ENCODE assay signal across 20 cellular contexts in the genomic region with DNA sequence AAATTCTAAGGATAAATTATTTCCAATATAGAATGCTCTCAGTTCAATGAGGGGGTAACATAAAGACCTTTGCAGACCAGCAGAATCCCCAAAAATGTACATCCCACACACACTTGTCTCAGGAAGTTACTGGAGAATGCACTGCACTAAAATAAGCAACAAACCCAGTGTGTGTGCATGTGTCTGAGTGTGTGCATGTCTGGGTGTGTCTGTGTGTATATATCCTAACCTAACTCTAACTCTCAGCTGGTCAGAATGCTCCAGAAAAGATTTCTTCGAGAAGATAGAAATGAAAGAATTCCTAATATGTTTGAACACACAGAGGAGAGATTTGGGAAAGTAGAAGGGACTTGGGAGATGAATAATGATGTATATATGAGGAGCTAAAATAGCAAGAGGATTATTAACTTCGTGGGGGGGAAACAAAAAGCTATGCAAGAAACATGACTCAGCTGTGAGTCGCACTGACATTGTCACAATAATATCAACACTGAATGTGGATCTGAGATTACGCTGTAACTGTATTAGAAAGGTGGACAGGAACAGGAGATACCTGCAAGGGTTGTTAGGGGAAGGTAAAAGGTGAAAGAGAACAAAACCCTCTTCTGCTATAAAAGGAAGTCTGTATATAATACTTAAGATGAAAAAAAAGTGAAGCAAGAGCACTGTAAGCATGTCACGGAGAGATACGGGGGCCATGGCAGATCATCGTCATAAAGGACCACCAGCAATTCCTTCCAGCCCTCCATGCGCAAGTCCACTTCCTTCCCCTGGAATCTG. TPM values are rescaled to one million over a fixed set of nuclear protein-coding genes. Genes with fewer than 3 reads are reported as not detected.
DNase-seq lines count a peak whose midpoint lies in the region; FAIRE-seq and TF ChIP-seq lines count a peak whose summit lies in the region.
"Had no signal": no experiment of that assay in that cellular context is flagged by ENCODE, and none has a peak within 500 bp of the region (broad histone marks: within the 10 kb centered on the region; RNA-seq: fewer than 3 reads in every experiment).

No MANE protein-coding gene starts in this region.

- intact Hi-C loops in endothelial cell of umbilical vein (cut with micrococcal nuclease): no loop called here

- H3K27ac ChIP-seq in endothelial cell of umbilical vein (ENCODE audit: insufficient read depth, low read depth, low read length): no peak overlapping the region
- H3K27ac ChIP-seq: vagina had no signal

- H3K36me3 ChIP-seq in endothelial cell of umbilical vein (ENCODE audit: control insufficient read depth in 2 of 2, extremely low read depth in 1 of 2, insufficient read depth in 2 of 2, low read length in 2 of 2): no peaks in the 10 kb centered on the region
- H3K36me3 ChIP-seq: vagina had no signal

- peak overlapping the region; percentile 60 for H2AFZ ChIP-seq in endothelial cell of umbilical vein (ENCODE audit: low read depth, low read length)

- no peak overlapping the region for H3K4me3 ChIP-seq in endothelial cell of umbilical vein (replicated peaks in 1 of 3; ENCODE audit: insufficient read depth in 1 of 3, low read depth in 1 of 3, low read length in 3 of 3)
- H3K4me3 ChIP-seq: vagina had no signal

- H3K4me3 Mint-ChIP-seq in nephron progenitor cell: peak overlapping the region; percentile 1
- H3K4me3 Mint-ChIP-seq: activated CD4-positive, alpha-beta memory T cell treated with anti-CD3 and anti-CD28 coated beads, Interleukin-2, amount 10 ng/mL, durations not matched to agents 7 days and 5 days; CD4-positive, CD25-positive, alpha-beta regulatory T cell; naive thymus-derived CD8-positive, alpha-beta T cell; stimulated activated naive B cell treated with anti-CD40 and anti-IgM and Interleukin-4, amounts not matched to agents 10 μg/mL and 1 μg/mL and 100 μg/mL, for 72 hours had no signal

- no peak for TF ChIP-seq CTCF in endothelial cell of umbilical vein (IDR thresholded peaks at IDR 0.05; ENCODE audit: extremely low read depth in 1 of 2, insufficient read depth in 1 of 2, low read depth in 1 of 2, low read length in 2 of 2)
- TF ChIP-seq CTCF in nephron progenitor cell (IDR thresholded peaks at IDR 0.05): no peak

- peaks cover 45% of the 10 kb centered on the region for H3K36me3 Mint-ChIP-seq in nephron progenitor cell (ENCODE audit: low read depth)
- H3K36me3 Mint-ChIP-seq: CD4-positive, CD25-positive, alpha-beta regulatory T cell had no signal

- BruUV-seq in endothelial cell of umbilical vein (replicated peaks; lab: Mats Ljungman, UMichigan): no TSS peak

- H3K9ac ChIP-seq in endothelial cell of umbilical vein (replicated peaks; ENCODE audit: extremely low read depth, insufficient read depth, low read length): no peak overlapping the region

- no peaks in the 10 kb centered on the region for H3K27me3 ChIP-seq in endothelial cell of umbilical vein (ENCODE audit: control insufficient read depth in 2 of 2, insufficient read depth in 2 of 2, low read length in 2 of 2)
- H3K27me3 ChIP-seq: vagina had no signal

- no peaks in the 10 kb centered on the region for H3K9me3 ChIP-seq in endothelial cell of umbilical vein (replicated peaks; ENCODE audit: control insufficient read depth, insufficient read depth, low read length)
- H3K9me3 ChIP-seq: vagina had no signal

- H3K4me1 Mint-ChIP-seq in nephron progenitor cell: peaks cover 52% of the 10 kb centered on the region
- H3K4me1 Mint-ChIP-seq: activated CD4-positive, alpha-beta memory T cell treated with anti-CD3 and anti-CD28 coated beads, Interleukin-2, amount 10 ng/mL, durations not matched to agents 7 days and 5 days; CD4-positive, CD25-positive, alpha-beta regulatory T cell; naive thymus-derived CD8-positive, alpha-beta T cell; stimulated activated naive B cell treated with anti-CD40 and anti-IgM and Interleukin-4, amounts not matched to agents 10 μg/mL and 1 μg/mL and 100 μg/mL, for 72 hours had no signal

- CTCF ChIA-PET in endothelial cell of umbilical vein (lab: Charles Lee): interaction anchor here (1.0 to 1.6 kb wide), 3 partner anchors 10 to 65 kb away, joined by 3 to 4 read pairs (median 4); no protein-coding TSS in a partner anchor

- dilution Hi-C loops in endothelial cell of umbilical vein (cut with MboI; ENCODE audit: extremely low pct_ligation_motif_present, low sequenced_read_pairs): no loop called here

- no peaks in the 10 kb centered on the region for H3K27me3 Mint-ChIP-seq in nephron progenitor cell (ENCODE audit: low read depth, poor library complexity)

- H4K20me1 ChIP-seq in endothelial cell of umbilical vein (replicated peaks; ENCODE audit: control insufficient read depth, extremely low read depth, insufficient read depth, low read length): no peaks in the 10 kb centered on the region

- TF ChIP-seq POLR2A in endothelial cell of umbilical vein (IDR thresholded peaks at IDR 0.05; ENCODE audit: low read depth, low read length): no peak

- no peak overlapping the region for H3K27ac Mint-ChIP-seq in nephron progenitor cell
- H3K27ac Mint-ChIP-seq: activated CD4-positive, alpha-beta memory T cell treated with anti-CD3 and anti-CD28 coated beads, Interleukin-2, amount 10 ng/mL, durations not matched to agents 7 days and 5 days; CD4-positive, CD25-positive, alpha-beta regulatory T cell; naive thymus-derived CD8-positive, alpha-beta T cell; stimulated activated naive B cell treated with anti-CD40 and anti-IgM and Interleukin-4, amounts not matched to agents 10 μg/mL and 1 μg/mL and 100 μg/mL, for 72 hours had no signal

- H3K9me3 Mint-ChIP-seq in nephron progenitor cell: peaks cover 40% of the 10 kb centered on the region
- H3K9me3 Mint-ChIP-seq: activated CD4-positive, alpha-beta memory T cell treated with anti-CD3 and anti-CD28 coated beads, Interleukin-2, amount 10 ng/mL, durations not matched to agents 7 days and 5 days had no signal

- peak overlapping the region; percentile 28 for H3K4me2 ChIP-seq in endothelial cell of umbilical vein (ENCODE audit: insufficient read depth, low read length)

- peaks cover 7% of the 10 kb centered on the region for H3K4me1 ChIP-seq in endothelial cell of umbilical vein (ENCODE audit: control insufficient read depth, extremely low read depth, insufficient read depth, low read length)
- H3K4me1 ChIP-seq: vagina had no signal

- peak; percentile 72 for FAIRE-seq in RCC 7860 (lab: Jason Lieb, UNC)
- peak; percentile 52 for FAIRE-seq in endothelial cell of umbilical vein (lab: Jason Lieb, UNC)
- FAIRE-seq: GM19239 had no signal

- H3K9me1 ChIP-seq in endothelial cell of umbilical vein (replicated peaks; ENCODE audit: control insufficient read depth, extremely low read depth, insufficient read depth, low read length): no peaks in the 10 kb centered on the region

- POLR2A ChIA-PET in endothelial cell of umbilical vein (lab: Charles Lee): interaction anchor here (0.6 kb wide), 1 partner anchor 274 kb away, joined by 3 read pairs; no protein-coding TSS in a partner anchor

- H3K79me2 ChIP-seq in endothelial cell of umbilical vein (ENCODE audit: control insufficient read depth, insufficient read depth, low read length): no peaks in the 10 kb centered on the region

- DNase-seq in EL (peak; percentile 87), RCC 7860 (ENCODE audit: low spot score) (peak; percentile 67), endothelial cell of umbilical vein (ENCODE audit: low read depth, low spot score) (no peak), nephron progenitor cell (no peak), pons (ENCODE audit: low spot score) (no peak), NCI-H1436 treated with DMSO at 0.1 percent for 48 hours (lab: John Stamatoyannopoulos, UW) (no peak), 8988T (no peak), NCI-H446 treated with DMSO at 0.1 percent for 48 hours (lab: John Stamatoyannopoulos, UW) (no peak)
- DNase-seq: activated CD4-positive, alpha-beta memory T cell treated with anti-CD3 and anti-CD28 coated beads, Interleukin-2, amount 10 ng/mL, durations not matched to agents 7 days and 5 days; activated effector memory CD4-positive, alpha-beta T cell treated with Interleukin-2 at 50 U/mL for 16 hours; CD4-positive, CD25-positive, alpha-beta regulatory T cell; effector CD4-positive, alpha-beta T cell; GF-D8; left colon; naive thymus-derived CD8-positive, alpha-beta T cell; NCI-H1092 treated with DMSO at 0.1 percent for 48 hours; NCI-H524 treated with DMSO at 0.1 percent for 48 hours; stimulated activated naive B cell treated with anti-CD40 and anti-IgM and Interleukin-4, amounts not matched to agents 10 μg/mL and 1 μg/mL and 100 μg/mL, for 72 hours had no signal

TF ChIP-seq in endothelial cell of umbilical vein, 7 proteins besides CTCF, POLR2A, EP300 and RAD21:
- TF ChIP-seq EZH2 (IDR thresholded peaks at IDR 0.05; ENCODE audit: borderline replicate concordance, low read depth, low read length, severe bottlenecking): no peak
- TF ChIP-seq FOS (IDR thresholded peaks at IDR 0.05; ENCODE audit: borderline replicate concordance, insufficient read depth, low read length): peak; percentile 51

RNA-seq across cellular contexts. Expression of a gene that starts 11.1 kb away (rescaled TPM):
- total RNA-seq in endothelial cell of umbilical vein: 13.8 and 17.1 TPM in 2 replicates
- polyA plus RNA-seq in endothelial cell of umbilical vein: 7.6 and 8.0 TPM in 2 replicates
- polyA plus RNA-seq in endothelial cell of umbilical vein (2011; cell fraction: cytosol; rRNA removed): 6.0 and 7.4 TPM in 2 replicates
- polyA plus RNA-seq in endothelial cell of umbilical vein (2011; cell fraction: nucleus; rRNA removed): 8.7 and 11.4 TPM in 2 replicates
- polyA plus RNA-seq in endothelial cell of umbilical vein (2012): 6.0 and 8.4 TPM in 2 replicates
- 6.6 and 8.5 TPM in 2 replicates for polyA minus RNA-seq in endothelial cell of umbilical vein
- not detected for polyA minus RNA-seq in endothelial cell of umbilical vein (2011; cell fraction: cytosol; rRNA and poly(A)+ RNA removed)
- 6.1 and 7.1 TPM in 2 replicates for polyA minus RNA-seq in endothelial cell of umbilical vein (2011; cell fraction: nucleus; rRNA and poly(A)+ RNA removed)
- total RNA-seq: activated CD4-positive, alpha-beta memory T cell treated with anti-CD3 and anti-CD28 coated beads, Interleukin-2, amount 10 ng/mL, durations not matched to agents 7 days and 5 days; CD4-positive, CD25-positive, alpha-beta regulatory T cell had no signal
- polyA plus RNA-seq: CD4-positive, CD25-positive, alpha-beta regulatory T cell; naive thymus-derived CD8-positive, alpha-beta T cell had no signal

Comparison
In these comparisons a context has a peak if more than half of its experiments do, and no peak if none do; other contexts are left out.
1. DNase-seq: peak in EL (single experiment) and RCC 7860 (single experiment); none in endothelial cell of umbilical vein (single experiment), nephron progenitor cell (single experiment), pons (single experiment), NCI-H1436 treated with DMSO at 0.1 percent for 48 hours (single experiment), 8988T (single experiment) and NCI-H446 treated with DMSO at 0.1 percent for 48 hours (single experiment).